9 cellular contexts compared by ENCODE assay signal in genomic region chr3:122858373-122858772, GRCh38.
DNase-seq lines count a peak whose midpoint lies in the region; ATAC-seq, FAIRE-seq and TF ChIP-seq lines count a peak whose summit lies in the region.
"Had no signal": no experiment of that assay in that cellular context is flagged by ENCODE, and none has a peak within 500 bp of the region (broad histone marks: within the 10 kb centered on the region; RNA-seq: fewer than 3 reads in every experiment).

No MANE protein-coding gene starts in this region.

- peaks cover 0 to 2% of the 10 kb centered on the region in 2 donors for H3K4me1 Mint-ChIP-seq in natural killer cell treated with Interleukin-12 subunit alpha and Interleukin-12 subunit beta and Interleukin-15 and Interleukin-18, amount 100 ng/mL, for 72 hours (ENCODE audit: low read depth in 2 of 2)

- peaks cover 28% of the 10 kb centered on the region for H3K4me1 ChIP-seq in adipocyte (ENCODE audit: control insufficient read depth, insufficient read depth, low read length)
- H3K4me1 ChIP-seq in kidney (ENCODE audit: control insufficient read depth in 1 of 2, insufficient read depth in 1 of 2, low read depth in 1 of 2, low read length in 2 of 2) = no peaks in the 10 kb centered on the region

- H3K36me3 Mint-ChIP-seq in natural killer cell treated with Interleukin-12 subunit alpha and Interleukin-12 subunit beta and Interleukin-15 and Interleukin-18, amount 100 ng/mL, for 72 hours = peaks cover 6% of the 10 kb centered on the region

- H3K4me3 ChIP-seq in adipocyte (ENCODE audit: low read length) (no peak overlapping the region), kidney (ENCODE audit: low read length in 2 of 2) (no peak overlapping the region)

- H3K27ac ChIP-seq in kidney (ENCODE audit: low read depth in 2 of 2, low read length in 2 of 2) = no peak overlapping the region

- H3K9me3 ChIP-seq in adipocyte (ENCODE audit: control insufficient read depth, low read length) (no peaks in the 10 kb centered on the region), kidney (ENCODE audit: control insufficient read depth in 1 of 2, low read length in 2 of 2) (no peaks in the 10 kb centered on the region)

- no peak overlapping the region for H3K27ac Mint-ChIP-seq in natural killer cell treated with Interleukin-12 subunit alpha and Interleukin-12 subunit beta and Interleukin-15 and Interleukin-18, amount 100 ng/mL, for 72 hours

- H3K4me3 Mint-ChIP-seq in natural killer cell treated with Interleukin-12 subunit alpha and Interleukin-12 subunit beta and Interleukin-15 and Interleukin-18, amount 100 ng/mL, for 72 hours = no peak overlapping the region

- no peaks in the 10 kb centered on the region for H3K9me3 Mint-ChIP-seq in natural killer cell treated with Interleukin-12 subunit alpha and Interleukin-12 subunit beta and Interleukin-15 and Interleukin-18, amount 100 ng/mL, for 72 hours

- peak; percentile 18 for TF ChIP-seq CTCF in kidney (IDR thresholded peaks at IDR 0.05; ENCODE audit: borderline replicate concordance, extremely low read depth, insufficient read depth)

- H3K9ac ChIP-seq in adipocyte (ENCODE audit: low read length) (peak overlapping the region; percentile 52), kidney (ENCODE audit: low read length in 2 of 2) (no peak overlapping the region)

- no peaks in the 10 kb centered on the region for H3K27me3 ChIP-seq in adipocyte (replicated peaks; ENCODE audit: control insufficient read depth, insufficient read depth, low read length)

- FAIRE-seq in kidney (lab: Jason Lieb, UNC) = peak; percentile 79
- FAIRE-seq: GM18507 had no signal

- ATAC-seq in HG03196 (IDR thresholded peaks at IDR 0.05; ENCODE audit: unreplicated experiment) = no peak
- no peak for ATAC-seq in HG03097 (IDR thresholded peaks at IDR 0.05; ENCODE audit: low FRiP score, unreplicated experiment)
- no peak for ATAC-seq in natural killer cell treated with Interleukin-12 subunit alpha and Interleukin-12 subunit beta and Interleukin-15 and Interleukin-18, amount 100 ng/mL, for 72 hours

- intact Hi-C loops in kidney (cut with DNase I) = no loop called here

- H3K36me3 ChIP-seq in adipocyte (ENCODE audit: control insufficient read depth, insufficient read depth, low read length, severe bottlenecking) (no peaks in the 10 kb centered on the region), kidney (ENCODE audit: control insufficient read depth in 1 of 2, insufficient read depth in 2 of 2, low read length in 2 of 2) (peaks cover 0 to 7% of the 10 kb centered on the region in 2 donors)

- DNase-seq in AG20443 (ENCODE audit: low spot score) (peak; percentile 22), HPDE6-E6E7 (ENCODE audit: extremely low spot score) (peak; percentile 5), adipocyte (ENCODE audit: low read depth) (peak; percentile 68), kidney (no peak), midbrain (lab: John Stamatoyannopoulos, UW) (no peak)
- no peak for DNase-seq in natural killer cell treated with Interleukin-12 subunit alpha and Interleukin-12 subunit beta and Interleukin-15 and Interleukin-18, amount 100 ng/mL, for 72 hours (ENCODE audit: low spot score)

- no peaks in the 10 kb centered on the region for H3K27me3 Mint-ChIP-seq in natural killer cell treated with Interleukin-12 subunit alpha and Interleukin-12 subunit beta and Interleukin-15 and Interleukin-18, amount 100 ng/mL, for 72 hours

Comparison
In these comparisons a context has a peak if more than half of its experiments do, and no peak if none do; other contexts are left out.
1. DNase-seq: peak in AG20443 (single experiment), HPDE6-E6E7 (single experiment) and adipocyte (single experiment); none in kidney (single experiment), midbrain (single experiment) and natural killer cell treated with Interleukin-12 subunit alpha and Interleukin-12 subunit beta and Interleukin-15 and Interleukin-18, amount 100 ng/mL, for 72 hours (single experiment).